Comparison of ENCODE assay signal across 9 cellular contexts in genomic region chr14:50530794-50531193, GRCh38. TPM values are rescaled to one million over a fixed set of nuclear protein-coding genes. Genes with fewer than 3 reads are reported as not detected.
DNase-seq lines count a peak whose midpoint lies in the region; ATAC-seq and TF ChIP-seq lines count a peak whose summit lies in the region.
"Had no signal": no experiment of that assay in that cellular context is flagged by ENCODE, and none has a peak within 500 bp of the region (broad histone marks: within the 10 kb centered on the region; RNA-seq: fewer than 3 reads in every experiment).

No MANE protein-coding gene starts in this region.

- H3K4me1 Mint-ChIP-seq in naive B cell: peaks cover 35 to 58% (median 50%) of the 10 kb centered on the region in 3 donors

- ATAC-seq in naive B cell (ENCODE audit: low read depth in 2 of 2) (no peak), GM19324 (IDR thresholded peaks at IDR 0.05; ENCODE audit: low FRiP score, unreplicated experiment) (no peak), GM21515 (IDR thresholded peaks at IDR 0.05; ENCODE audit: unreplicated experiment) (no peak)

- H3K27ac ChIP-seq in HL-60 (replicated peaks): no peak overlapping the region; the same call in 1 of the 2 replicates

- H3K4me3 ChIP-seq in AG09309 (ENCODE audit: control insufficient read depth, low read depth, low read length) (peak overlapping the region; percentile 62), HL-60 (replicated peaks; ENCODE audit: insufficient read depth, low read length) (peak overlapping the region; percentile 91; the same call in 1 of the 2 replicates), cardiac fibroblast (replicated peaks in 1 of 2; ENCODE audit: low read depth in 2 of 2, low read length in 2 of 2) (peak overlapping the region; percentile 82 to 94)

- H3K27ac Mint-ChIP-seq in naive B cell: peak overlapping the region in 4 of 6 donors; percentile 20 to 90 (median 54)

- peak overlapping the region in 7 of 8 donors; percentile 76 to 97 (median 92) for H3K4me3 Mint-ChIP-seq in naive B cell

- TF ChIP-seq CTCF in AG09309 (IDR thresholded peaks at IDR 0.05; ENCODE audit: control insufficient read depth, insufficient read depth, low read depth, low read length, missing control alignments) (no peak), HL-60 (IDR thresholded peaks at IDR 0.05; ENCODE audit: insufficient read depth, low read length) (no peak), cardiac fibroblast (IDR thresholded peaks at IDR 0.05; ENCODE audit: low read depth, low read length) (no peak)

- H3K27me3 ChIP-seq in HL-60 (ENCODE audit: insufficient read depth, poor library complexity, severe bottlenecking): no peaks in the 10 kb centered on the region

- DNase-seq in AG09309 (ENCODE audit: low read depth) (no peak), HL-60 (ENCODE audit: low read depth in 1 of 2, low spot score in 1 of 2) (no peak), cardiac fibroblast (ENCODE audit: low read depth in 2 of 2) (peak in 1 of 2 donors; percentile 28), naive B cell (no peak), islet precursor cell (no peak), NCI-H2227 treated with DMSO at 0.1 percent for 48 hours (lab: John Stamatoyannopoulos, UW) (no peak)
- DNase-seq: RPMI8226 had no signal

- H3K27me3 Mint-ChIP-seq in naive B cell: no peaks in the 10 kb centered on the region

- no peaks in the 10 kb centered on the region for H3K36me3 Mint-ChIP-seq in naive B cell

- no peaks in the 10 kb centered on the region for H3K9me3 Mint-ChIP-seq in naive B cell

RNA-seq across cellular contexts. Expression of gene MAP4K5, which starts 1.6 kb away (rescaled TPM):
- polyA plus RNA-seq in naive B cell (ENCODE audit: low read depth in 6 of 6): 10 to 100 TPM; 25.8 to 45.3 (median 35.4) TPM

RNA-seq across cellular contexts. Expression of gene ATL1, which starts 29.2 kb away (rescaled TPM):
- 1 to 10 TPM; 2.1 to 7.1 (median 5.2) TPM for polyA plus RNA-seq in naive B cell (ENCODE audit: low read depth in 6 of 6)
